In the genomic region with DNA sequence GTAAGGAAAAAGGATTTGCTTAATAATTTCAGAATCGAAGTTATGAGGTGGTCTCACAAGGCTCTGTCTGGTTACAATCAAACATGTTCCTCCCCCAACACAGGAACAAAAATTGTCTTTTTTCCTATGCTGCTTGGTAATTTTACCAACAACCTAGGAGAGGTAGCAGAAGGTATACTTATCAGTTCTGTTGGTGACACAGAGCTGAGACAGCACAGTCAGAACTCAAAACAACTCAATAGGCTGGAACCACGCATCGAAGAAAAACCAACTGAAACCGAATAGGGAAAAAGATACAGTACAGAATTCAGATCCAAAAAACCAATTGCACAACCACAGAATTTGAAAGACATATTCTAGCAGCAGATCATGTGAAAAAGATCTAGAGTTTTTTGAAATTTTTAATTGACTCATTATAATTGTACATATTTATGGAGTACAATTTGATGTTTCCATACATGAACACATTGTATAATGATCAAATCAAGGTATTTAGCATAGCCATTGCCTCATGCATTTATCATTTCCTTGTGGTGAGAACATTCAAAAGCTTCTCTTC, we compare ENCODE assay signal across 17 cellular contexts. TPM values are rescaled to one million over a fixed set of nuclear protein-coding genes. Genes with fewer than 3 reads are reported as not detected.
DNase-seq lines count a peak whose midpoint lies in the region; ATAC-seq and TF ChIP-seq lines count a peak whose summit lies in the region.
"Had no signal": no experiment of that assay in that cellular context is flagged by ENCODE, and none has a peak within 500 bp of the region (broad histone marks: within the 10 kb centered on the region; RNA-seq: fewer than 3 reads in every experiment).

No MANE protein-coding gene starts in this region.

- H3K36me3 Mint-ChIP-seq in activated T-cell treated with anti-CD3 and anti-CD28 coated beads, Interleukin-2, amount 50 U/mL, for 72 hours (ENCODE audit: insufficient read depth in 2 of 2) = peaks cover 5 to 7% of the 10 kb centered on the region in 2 donors
- H3K36me3 Mint-ChIP-seq in activated T-helper 17 cell treated with anti-CD3 and anti-CD28 coated beads, Interleukin-2, amount 50 U/mL, for 72 hours (ENCODE audit: low read depth) = no peaks in the 10 kb centered on the region
- H3K36me3 Mint-ChIP-seq: CD4-positive, CD25-positive, alpha-beta regulatory T cell had no signal

- no peaks in the 10 kb centered on the region for H3K9me3 ChIP-seq in osteoblast (ENCODE audit: low read depth, low read length)
- H3K9me3 ChIP-seq: HAP-1 had no signal

- no peak overlapping the region for H3K4me3 Mint-ChIP-seq in activated T-cell treated with anti-CD3 and anti-CD28 coated beads, Interleukin-2, amount 50 U/mL, for 72 hours
- H3K4me3 Mint-ChIP-seq in activated T-helper 17 cell treated with anti-CD3 and anti-CD28 coated beads, Interleukin-2, amount 50 U/mL, for 72 hours = no peak overlapping the region
- H3K4me3 Mint-ChIP-seq: CD4-positive, CD25-positive, alpha-beta regulatory T cell had no signal

- peak; percentile 53 to 55 for ATAC-seq in activated T-cell treated with anti-CD3 and anti-CD28 coated beads, Interleukin-2, amount 50 U/mL, for 72 hours (replicated peaks in 1 of 2)
- ATAC-seq in activated T-helper 17 cell treated with anti-CD3 and anti-CD28 coated beads, Interleukin-2, amount 50 U/mL, for 72 hours (replicated peaks) = peak; percentile 76
- ATAC-seq in HG02870 (IDR thresholded peaks at IDR 0.05; ENCODE audit: unreplicated experiment) = no peak
- no peak for ATAC-seq in GM21528 (IDR thresholded peaks at IDR 0.05; ENCODE audit: low FRiP score, unreplicated experiment)
- ATAC-seq: HepG2 had no signal

- H3K4me1 Mint-ChIP-seq in activated T-cell treated with anti-CD3 and anti-CD28 coated beads, Interleukin-2, amount 50 U/mL, for 72 hours (ENCODE audit: low read depth) = peaks cover 42% of the 10 kb centered on the region
- H3K4me1 Mint-ChIP-seq in activated T-helper 17 cell treated with anti-CD3 and anti-CD28 coated beads, Interleukin-2, amount 50 U/mL, for 72 hours = peaks cover 19% of the 10 kb centered on the region

- no peak for TF ChIP-seq CTCF in osteoblast (IDR thresholded peaks at IDR 0.05; ENCODE audit: extremely low read depth, low read depth, low read length)

- H3K36me3 ChIP-seq in osteoblast (ENCODE audit: insufficient read depth, low read length) = no peaks in the 10 kb centered on the region
- H3K36me3 ChIP-seq: BLaER1, HAP-1 had no signal

- H3K79me2 ChIP-seq in osteoblast (ENCODE audit: insufficient read depth, low read length) = no peaks in the 10 kb centered on the region

- no peak overlapping the region for H2AFZ ChIP-seq in osteoblast (ENCODE audit: low read length)

- no peak overlapping the region for H3K4me2 ChIP-seq in osteoblast (ENCODE audit: insufficient read depth, low read length)
- H3K4me2 ChIP-seq: BLaER1 had no signal

- peaks cover 17% of the 10 kb centered on the region for H3K4me1 ChIP-seq in osteoblast (ENCODE audit: insufficient read depth, low read length)
- H3K4me1 ChIP-seq: HAP-1 had no signal

- H3K27me3 ChIP-seq in osteoblast (ENCODE audit: insufficient read depth, low read length) = peaks cover 34% of the 10 kb centered on the region

- H3K9me3 Mint-ChIP-seq in activated T-cell treated with anti-CD3 and anti-CD28 coated beads, Interleukin-2, amount 50 U/mL, for 72 hours = no peaks in the 10 kb centered on the region
- H3K9me3 Mint-ChIP-seq in activated T-helper 17 cell treated with anti-CD3 and anti-CD28 coated beads, Interleukin-2, amount 50 U/mL, for 72 hours = no peaks in the 10 kb centered on the region

- H4K20me1 ChIP-seq in osteoblast (ENCODE audit: insufficient read depth, low read length) = no peaks in the 10 kb centered on the region
- H4K20me1 ChIP-seq: BLaER1 had no signal

- no peak overlapping the region for H3K4me3 ChIP-seq in osteoblast (ENCODE audit: insufficient read depth, low read length)
- H3K4me3 ChIP-seq: BLaER1, HAP-1 had no signal

- no peak overlapping the region for H3K27ac Mint-ChIP-seq in activated T-cell treated with anti-CD3 and anti-CD28 coated beads, Interleukin-2, amount 50 U/mL, for 72 hours
- peak overlapping the region; percentile 11 for H3K27ac Mint-ChIP-seq in activated T-helper 17 cell treated with anti-CD3 and anti-CD28 coated beads, Interleukin-2, amount 50 U/mL, for 72 hours
- H3K27ac Mint-ChIP-seq: CD4-positive, CD25-positive, alpha-beta regulatory T cell had no signal

- H3K27me3 Mint-ChIP-seq in activated T-cell treated with anti-CD3 and anti-CD28 coated beads, Interleukin-2, amount 50 U/mL, for 72 hours (ENCODE audit: low read depth) = peaks cover 69% of the 10 kb centered on the region
- H3K27me3 Mint-ChIP-seq in activated T-helper 17 cell treated with anti-CD3 and anti-CD28 coated beads, Interleukin-2, amount 50 U/mL, for 72 hours = peaks cover 11% of the 10 kb centered on the region

- H3K27ac ChIP-seq in osteoblast (ENCODE audit: low read depth, low read length) = no peak overlapping the region
- H3K27ac ChIP-seq: BLaER1 had no signal

- no peak for DNase-seq in activated T-cell treated with anti-CD3 and anti-CD28 coated beads, Interleukin-2, amount 50 U/mL, for 72 hours
- DNase-seq in activated T-cell treated with anti-CD3 and anti-CD28 coated beads for 4 hours (no peak), osteoblast (ENCODE audit: insufficient read length, low spot score, missing footprints) (peak; percentile 31), CD1c-positive myeloid dendritic cell (ENCODE audit: extremely low spot score) (no peak)
- DNase-seq: 8988T; AML-193; Calu3; CD4-positive, CD25-positive, alpha-beta regulatory T cell; DMS 273 treated with DMSO at 0.1 percent for 48 hours; DMS79 had no signal

RNA-seq across cellular contexts. Expression of a gene that starts 3.8 kb away (rescaled TPM):
- 10 to 100 TPM in 1 of 2 donors, 1 to 10 TPM in 1; 9.6 to 25.9 TPM for total RNA-seq in activated T-cell treated with anti-CD3 and anti-CD28 coated beads, Interleukin-2, amount 50 U/mL, for 72 hours
- total RNA-seq in activated T-helper 17 cell treated with anti-CD3 and anti-CD28 coated beads, Interleukin-2, amount 50 U/mL, for 72 hours = 10 to 100 TPM; 16.1 to 17.1 TPM
- total RNA-seq in osteoblast = 10.5 and 11.2 TPM in 2 replicates
- total RNA-seq: CD4-positive, CD25-positive, alpha-beta regulatory T cell; HepG2 had no signal

RNA-seq across cellular contexts. Expression of a gene that starts 25.6 kb away (rescaled TPM):
- 1 to 10 TPM; 2.1 to 3.1 TPM for total RNA-seq in activated T-cell treated with anti-CD3 and anti-CD28 coated beads, Interleukin-2, amount 50 U/mL, for 72 hours
- 1 to 10 TPM; 2.4 to 9.7 TPM for total RNA-seq in activated T-helper 17 cell treated with anti-CD3 and anti-CD28 coated beads, Interleukin-2, amount 50 U/mL, for 72 hours
- total RNA-seq in osteoblast = 0.88 and 1.8 TPM in 2 replicates
- total RNA-seq: Calu3, H1, HepG2 had no signal

RNA-seq across cellular contexts. Expression of a gene that starts 26.8 kb away (rescaled TPM):
- 10 to 100 TPM in 1 of 2 donors, 1 to 10 TPM in 1; 5.9 to 26.0 TPM for total RNA-seq in activated T-cell treated with anti-CD3 and anti-CD28 coated beads, Interleukin-2, amount 50 U/mL, for 72 hours
- total RNA-seq in activated T-helper 17 cell treated with anti-CD3 and anti-CD28 coated beads, Interleukin-2, amount 50 U/mL, for 72 hours = 10 to 100 TPM in 1 of 2 donors, 1 to 10 TPM in 1; 7.2 to 11.9 TPM
- total RNA-seq in osteoblast = 5.4 and 9.7 TPM in 2 replicates

Comparison
In these comparisons a context has a peak if more than half of its experiments do, and no peak if none do; other contexts are left out.
1. ATAC-seq: peak in activated T-cell treated with anti-CD3 and anti-CD28 coated beads, Interleukin-2, amount 50 U/mL, for 72 hours (2 of 2) and activated T-helper 17 cell treated with anti-CD3 and anti-CD28 coated beads, Interleukin-2, amount 50 U/mL, for 72 hours (single experiment); none in HG02870 (single experiment) and GM21528 (single experiment).